1 cellular context compared by ENCODE assay signal in the genomic region with DNA sequence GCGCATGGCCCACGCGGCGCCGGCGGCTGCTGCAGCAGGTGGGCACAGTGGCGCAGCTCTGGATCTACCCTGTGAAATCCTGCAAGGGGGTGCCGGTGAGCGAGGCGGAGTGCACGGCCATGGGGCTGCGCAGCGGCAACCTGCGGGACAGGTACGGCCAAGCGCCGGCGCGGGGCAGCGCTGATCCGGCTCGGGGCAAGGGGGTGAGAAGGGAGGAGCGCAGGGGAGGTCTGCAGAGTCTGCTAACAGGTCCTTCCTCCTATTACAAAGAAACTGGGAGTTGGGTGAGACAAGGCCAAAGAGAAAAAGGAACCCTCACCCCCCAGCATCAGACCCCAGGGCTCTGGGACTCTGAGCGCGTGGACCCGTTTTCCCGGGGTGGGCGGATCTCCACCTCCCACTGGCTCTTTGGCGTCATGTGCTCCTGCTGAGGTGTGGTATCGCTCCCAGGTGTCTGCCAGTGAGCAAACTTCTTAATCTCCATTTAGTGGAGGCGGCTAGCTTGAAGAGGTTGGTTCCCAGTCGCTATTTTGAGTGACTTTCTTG.
TF ChIP-seq lines count a peak whose summit lies in the region.

No MANE protein-coding gene starts in this region.

TF ChIP-seq in HepG2, 621 proteins besides CTCF, POLR2A, EP300 and RAD21 (continued from another document):
- TF ChIP-seq, protein P1, sequence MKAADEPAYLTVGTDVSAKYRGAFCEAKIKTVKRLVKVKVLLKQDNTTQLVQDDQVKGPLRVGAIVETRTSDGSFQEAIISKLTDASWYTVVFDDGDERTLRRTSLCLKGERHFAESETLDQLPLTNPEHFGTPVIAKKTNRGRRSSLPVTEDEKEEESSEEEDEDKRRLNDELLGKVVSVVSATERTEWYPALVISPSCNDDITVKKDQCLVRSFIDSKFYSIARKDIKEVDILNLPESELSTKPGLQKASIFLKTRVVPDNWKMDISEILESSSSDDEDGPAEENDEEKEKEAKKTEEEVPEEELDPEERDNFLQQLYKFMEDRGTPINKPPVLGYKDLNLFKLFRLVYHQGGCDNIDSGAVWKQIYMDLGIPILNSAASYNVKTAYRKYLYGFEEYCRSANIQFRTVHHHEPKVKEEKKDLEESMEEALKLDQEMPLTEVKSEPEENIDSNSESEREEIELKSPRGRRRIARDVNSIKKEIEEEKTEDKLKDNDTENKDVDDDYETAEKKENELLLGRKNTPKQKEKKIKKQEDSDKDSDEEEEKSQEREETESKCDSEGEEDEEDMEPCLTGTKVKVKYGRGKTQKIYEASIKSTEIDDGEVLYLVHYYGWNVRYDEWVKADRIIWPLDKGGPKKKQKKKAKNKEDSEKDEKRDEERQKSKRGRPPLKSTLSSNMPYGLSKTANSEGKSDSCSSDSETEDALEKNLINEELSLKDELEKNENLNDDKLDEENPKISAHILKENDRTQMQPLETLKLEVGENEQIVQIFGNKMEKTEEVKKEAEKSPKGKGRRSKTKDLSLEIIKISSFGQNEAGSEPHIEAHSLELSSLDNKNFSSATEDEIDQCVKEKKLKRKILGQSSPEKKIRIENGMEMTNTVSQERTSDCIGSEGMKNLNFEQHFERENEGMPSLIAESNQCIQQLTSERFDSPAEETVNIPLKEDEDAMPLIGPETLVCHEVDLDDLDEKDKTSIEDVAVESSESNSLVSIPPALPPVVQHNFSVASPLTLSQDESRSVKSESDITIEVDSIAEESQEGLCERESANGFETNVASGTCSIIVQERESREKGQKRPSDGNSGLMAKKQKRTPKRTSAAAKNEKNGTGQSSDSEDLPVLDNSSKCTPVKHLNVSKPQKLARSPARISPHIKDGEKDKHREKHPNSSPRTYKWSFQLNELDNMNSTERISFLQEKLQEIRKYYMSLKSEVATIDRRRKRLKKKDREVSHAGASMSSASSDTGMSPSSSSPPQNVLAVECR (CRISPR knock-in tag; IDR thresholded peaks at IDR 0.05; ENCODE audit: borderline replicate concordance): no peak
- TF ChIP-seq, protein P2, sequence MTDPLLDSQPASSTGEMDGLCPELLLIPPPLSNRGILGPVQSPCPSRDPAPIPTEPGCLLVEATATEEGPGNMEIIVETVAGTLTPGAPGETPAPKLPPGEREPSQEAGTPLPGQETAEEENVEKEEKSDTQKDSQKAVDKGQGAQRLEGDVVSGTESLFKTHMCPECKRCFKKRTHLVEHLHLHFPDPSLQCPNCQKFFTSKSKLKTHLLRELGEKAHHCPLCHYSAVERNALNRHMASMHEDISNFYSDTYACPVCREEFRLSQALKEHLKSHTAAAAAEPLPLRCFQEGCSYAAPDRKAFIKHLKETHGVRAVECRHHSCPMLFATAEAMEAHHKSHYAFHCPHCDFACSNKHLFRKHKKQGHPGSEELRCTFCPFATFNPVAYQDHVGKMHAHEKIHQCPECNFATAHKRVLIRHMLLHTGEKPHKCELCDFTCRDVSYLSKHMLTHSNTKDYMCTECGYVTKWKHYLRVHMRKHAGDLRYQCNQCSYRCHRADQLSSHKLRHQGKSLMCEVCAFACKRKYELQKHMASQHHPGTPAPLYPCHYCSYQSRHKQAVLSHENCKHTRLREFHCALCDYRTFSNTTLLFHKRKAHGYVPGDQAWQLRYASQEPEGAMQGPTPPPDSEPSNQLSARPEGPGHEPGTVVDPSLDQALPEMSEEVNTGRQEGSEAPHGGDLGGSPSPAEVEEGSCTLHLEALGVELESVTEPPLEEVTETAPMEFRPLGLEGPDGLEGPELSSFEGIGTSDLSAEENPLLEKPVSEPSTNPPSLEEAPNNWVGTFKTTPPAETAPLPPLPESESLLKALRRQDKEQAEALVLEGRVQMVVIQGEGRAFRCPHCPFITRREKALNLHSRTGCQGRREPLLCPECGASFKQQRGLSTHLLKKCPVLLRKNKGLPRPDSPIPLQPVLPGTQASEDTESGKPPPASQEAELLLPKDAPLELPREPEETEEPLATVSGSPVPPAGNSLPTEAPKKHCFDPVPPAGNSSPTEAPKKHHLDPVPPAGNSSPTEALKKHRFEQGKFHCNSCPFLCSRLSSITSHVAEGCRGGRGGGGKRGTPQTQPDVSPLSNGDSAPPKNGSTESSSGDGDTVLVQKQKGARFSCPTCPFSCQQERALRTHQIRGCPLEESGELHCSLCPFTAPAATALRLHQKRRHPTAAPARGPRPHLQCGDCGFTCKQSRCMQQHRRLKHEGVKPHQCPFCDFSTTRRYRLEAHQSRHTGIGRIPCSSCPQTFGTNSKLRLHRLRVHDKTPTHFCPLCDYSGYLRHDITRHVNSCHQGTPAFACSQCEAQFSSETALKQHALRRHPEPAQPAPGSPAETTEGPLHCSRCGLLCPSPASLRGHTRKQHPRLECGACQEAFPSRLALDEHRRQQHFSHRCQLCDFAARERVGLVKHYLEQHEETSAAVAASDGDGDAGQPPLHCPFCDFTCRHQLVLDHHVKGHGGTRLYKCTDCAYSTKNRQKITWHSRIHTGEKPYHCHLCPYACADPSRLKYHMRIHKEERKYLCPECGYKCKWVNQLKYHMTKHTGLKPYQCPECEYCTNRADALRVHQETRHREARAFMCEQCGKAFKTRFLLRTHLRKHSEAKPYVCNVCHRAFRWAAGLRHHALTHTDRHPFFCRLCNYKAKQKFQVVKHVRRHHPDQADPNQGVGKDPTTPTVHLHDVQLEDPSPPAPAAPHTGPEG (CRISPR knock-in tag; IDR thresholded peaks at IDR 0.05): 0 out of 2 replicates have a peak, but pooled peaks have one; percentile 14
- TF ChIP-seq, protein P3, sequence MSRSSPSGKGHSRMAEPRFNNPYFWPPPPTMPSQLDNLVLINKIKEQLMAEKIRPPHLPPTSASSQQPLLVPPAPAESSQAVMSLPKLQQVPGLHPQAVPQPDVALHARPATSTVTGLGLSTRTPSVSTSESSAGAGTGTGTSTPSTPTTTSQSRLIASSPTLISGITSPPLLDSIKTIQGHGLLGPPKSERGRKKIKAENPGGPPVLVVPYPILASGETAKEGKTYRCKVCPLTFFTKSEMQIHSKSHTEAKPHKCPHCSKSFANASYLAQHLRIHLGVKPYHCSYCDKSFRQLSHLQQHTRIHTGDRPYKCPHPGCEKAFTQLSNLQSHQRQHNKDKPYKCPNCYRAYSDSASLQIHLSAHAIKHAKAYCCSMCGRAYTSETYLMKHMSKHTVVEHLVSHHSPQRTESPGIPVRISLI (CRISPR knock-in tag; IDR thresholded peaks at IDR 0.05; ENCODE audit: borderline replicate concordance): 0 out of 2 replicates have a peak, but pooled peaks have one; percentile 2
- no peak for TF ChIP-seq ZNF619 (CRISPR knock-in tag; IDR thresholded peaks at IDR 0.05)
- 0 out of 2 replicates have a peak, but pooled peaks have one; percentile 51 for TF ChIP-seq NFKB2 (CRISPR knock-in tag; IDR thresholded peaks at IDR 0.05; ENCODE audit: borderline replicate concordance)
- TF ChIP-seq, protein P4, sequence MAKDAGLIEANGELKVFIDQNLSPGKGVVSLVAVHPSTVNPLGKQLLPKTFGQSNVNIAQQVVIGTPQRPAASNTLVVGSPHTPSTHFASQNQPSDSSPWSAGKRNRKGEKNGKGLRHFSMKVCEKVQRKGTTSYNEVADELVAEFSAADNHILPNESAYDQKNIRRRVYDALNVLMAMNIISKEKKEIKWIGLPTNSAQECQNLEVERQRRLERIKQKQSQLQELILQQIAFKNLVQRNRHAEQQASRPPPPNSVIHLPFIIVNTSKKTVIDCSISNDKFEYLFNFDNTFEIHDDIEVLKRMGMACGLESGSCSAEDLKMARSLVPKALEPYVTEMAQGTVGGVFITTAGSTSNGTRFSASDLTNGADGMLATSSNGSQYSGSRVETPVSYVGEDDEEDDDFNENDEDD (CRISPR knock-in tag; IDR thresholded peaks at IDR 0.05; ENCODE audit: borderline replicate concordance): peak; percentile 69; the same call in 1 of the 2 replicates
- TF ChIP-seq ZFP37 (CRISPR knock-in tag; IDR thresholded peaks at IDR 0.05; ENCODE audit: borderline replicate concordance): peak; percentile 22; the same call in 1 of the 2 replicates
- 0 out of 2 replicates have a peak, but pooled peaks have one; percentile 16 for TF ChIP-seq RAD51 (IDR thresholded peaks at IDR 0.05; ENCODE audit: borderline replicate concordance)
- TF ChIP-seq, protein P5, sequence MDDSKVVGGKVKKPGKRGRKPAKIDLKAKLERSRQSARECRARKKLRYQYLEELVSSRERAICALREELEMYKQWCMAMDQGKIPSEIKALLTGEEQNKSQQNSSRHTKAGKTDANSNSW (CRISPR knock-in tag; IDR thresholded peaks at IDR 0.05; ENCODE audit: borderline replicate concordance): peak; percentile 11; the same call in 1 of the 2 replicates
- TF ChIP-seq ZFP36 (IDR thresholded peaks at IDR 0.05; ENCODE audit: borderline replicate concordance, low read depth, low read length, partially characterized antibody): no peak
- TF ChIP-seq ZBTB21 (CRISPR knock-in tag; IDR thresholded peaks at IDR 0.05): no peak
- TF ChIP-seq YEATS4 (CRISPR knock-in tag; IDR thresholded peaks at IDR 0.05; ENCODE audit: borderline replicate concordance): peak; percentile 64; the same call in 1 of the 2 replicates
- TF ChIP-seq, protein P6, sequence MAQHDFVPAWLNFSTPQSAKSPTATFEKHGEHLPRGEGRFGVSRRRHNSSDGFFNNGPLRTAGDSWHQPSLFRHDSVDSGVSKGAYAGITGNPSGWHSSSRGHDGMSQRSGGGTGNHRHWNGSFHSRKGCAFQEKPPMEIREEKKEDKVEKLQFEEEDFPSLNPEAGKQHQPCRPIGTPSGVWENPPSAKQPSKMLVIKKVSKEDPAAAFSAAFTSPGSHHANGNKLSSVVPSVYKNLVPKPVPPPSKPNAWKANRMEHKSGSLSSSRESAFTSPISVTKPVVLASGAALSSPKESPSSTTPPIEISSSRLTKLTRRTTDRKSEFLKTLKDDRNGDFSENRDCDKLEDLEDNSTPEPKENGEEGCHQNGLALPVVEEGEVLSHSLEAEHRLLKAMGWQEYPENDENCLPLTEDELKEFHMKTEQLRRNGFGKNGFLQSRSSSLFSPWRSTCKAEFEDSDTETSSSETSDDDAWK (CRISPR knock-in tag; IDR thresholded peaks at IDR 0.05): no peak
- TF ChIP-seq, protein P7, sequence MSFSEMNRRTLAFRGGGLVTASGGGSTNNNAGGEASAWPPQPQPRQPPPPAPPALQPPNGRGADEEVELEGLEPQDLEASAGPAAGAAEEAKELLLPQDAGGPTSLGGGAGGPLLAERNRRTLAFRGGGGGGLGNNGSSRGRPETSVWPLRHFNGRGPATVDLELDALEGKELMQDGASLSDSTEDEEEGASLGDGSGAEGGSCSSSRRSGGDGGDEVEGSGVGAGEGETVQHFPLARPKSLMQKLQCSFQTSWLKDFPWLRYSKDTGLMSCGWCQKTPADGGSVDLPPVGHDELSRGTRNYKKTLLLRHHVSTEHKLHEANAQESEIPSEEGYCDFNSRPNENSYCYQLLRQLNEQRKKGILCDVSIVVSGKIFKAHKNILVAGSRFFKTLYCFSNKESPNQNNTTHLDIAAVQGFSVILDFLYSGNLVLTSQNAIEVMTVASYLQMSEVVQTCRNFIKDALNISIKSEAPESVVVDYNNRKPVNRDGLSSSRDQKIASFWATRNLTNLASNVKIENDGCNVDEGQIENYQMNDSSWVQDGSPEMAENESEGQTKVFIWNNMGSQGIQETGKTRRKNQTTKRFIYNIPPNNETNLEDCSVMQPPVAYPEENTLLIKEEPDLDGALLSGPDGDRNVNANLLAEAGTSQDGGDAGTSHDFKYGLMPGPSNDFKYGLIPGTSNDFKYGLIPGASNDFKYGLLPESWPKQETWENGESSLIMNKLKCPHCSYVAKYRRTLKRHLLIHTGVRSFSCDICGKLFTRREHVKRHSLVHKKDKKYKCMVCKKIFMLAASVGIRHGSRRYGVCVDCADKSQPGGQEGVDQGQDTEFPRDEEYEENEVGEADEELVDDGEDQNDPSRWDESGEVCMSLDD (CRISPR knock-in tag; IDR thresholded peaks at IDR 0.05; ENCODE audit: borderline replicate concordance): 0 out of 2 replicates have a peak, but pooled peaks have one; percentile 18
- TF ChIP-seq, protein P8, sequence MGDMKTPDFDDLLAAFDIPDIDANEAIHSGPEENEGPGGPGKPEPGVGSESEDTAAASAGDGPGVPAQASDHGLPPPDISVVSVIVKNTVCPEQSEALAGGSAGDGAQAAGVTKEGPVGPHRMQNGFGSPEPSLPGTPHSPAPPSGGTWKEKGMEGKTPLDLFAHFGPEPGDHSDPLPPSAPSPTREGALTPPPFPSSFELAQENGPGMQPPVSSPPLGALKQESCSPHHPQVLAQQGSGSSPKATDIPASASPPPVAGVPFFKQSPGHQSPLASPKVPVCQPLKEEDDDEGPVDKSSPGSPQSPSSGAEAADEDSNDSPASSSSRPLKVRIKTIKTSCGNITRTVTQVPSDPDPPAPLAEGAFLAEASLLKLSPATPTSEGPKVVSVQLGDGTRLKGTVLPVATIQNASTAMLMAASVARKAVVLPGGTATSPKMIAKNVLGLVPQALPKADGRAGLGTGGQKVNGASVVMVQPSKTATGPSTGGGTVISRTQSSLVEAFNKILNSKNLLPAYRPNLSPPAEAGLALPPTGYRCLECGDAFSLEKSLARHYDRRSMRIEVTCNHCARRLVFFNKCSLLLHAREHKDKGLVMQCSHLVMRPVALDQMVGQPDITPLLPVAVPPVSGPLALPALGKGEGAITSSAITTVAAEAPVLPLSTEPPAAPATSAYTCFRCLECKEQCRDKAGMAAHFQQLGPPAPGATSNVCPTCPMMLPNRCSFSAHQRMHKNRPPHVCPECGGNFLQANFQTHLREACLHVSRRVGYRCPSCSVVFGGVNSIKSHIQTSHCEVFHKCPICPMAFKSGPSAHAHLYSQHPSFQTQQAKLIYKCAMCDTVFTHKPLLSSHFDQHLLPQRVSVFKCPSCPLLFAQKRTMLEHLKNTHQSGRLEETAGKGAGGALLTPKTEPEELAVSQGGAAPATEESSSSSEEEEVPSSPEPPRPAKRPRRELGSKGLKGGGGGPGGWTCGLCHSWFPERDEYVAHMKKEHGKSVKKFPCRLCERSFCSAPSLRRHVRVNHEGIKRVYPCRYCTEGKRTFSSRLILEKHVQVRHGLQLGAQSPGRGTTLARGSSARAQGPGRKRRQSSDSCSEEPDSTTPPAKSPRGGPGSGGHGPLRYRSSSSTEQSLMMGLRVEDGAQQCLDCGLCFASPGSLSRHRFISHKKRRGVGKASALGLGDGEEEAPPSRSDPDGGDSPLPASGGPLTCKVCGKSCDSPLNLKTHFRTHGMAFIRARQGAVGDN (CRISPR knock-in tag; IDR thresholded peaks at IDR 0.05): peak; percentile 39
- TF ChIP-seq ZNF670 (CRISPR knock-in tag; IDR thresholded peaks at IDR 0.05; ENCODE audit: borderline replicate concordance): 0 out of 2 replicates have a peak, but pooled peaks have one; percentile 56
